In the genomic region with DNA sequence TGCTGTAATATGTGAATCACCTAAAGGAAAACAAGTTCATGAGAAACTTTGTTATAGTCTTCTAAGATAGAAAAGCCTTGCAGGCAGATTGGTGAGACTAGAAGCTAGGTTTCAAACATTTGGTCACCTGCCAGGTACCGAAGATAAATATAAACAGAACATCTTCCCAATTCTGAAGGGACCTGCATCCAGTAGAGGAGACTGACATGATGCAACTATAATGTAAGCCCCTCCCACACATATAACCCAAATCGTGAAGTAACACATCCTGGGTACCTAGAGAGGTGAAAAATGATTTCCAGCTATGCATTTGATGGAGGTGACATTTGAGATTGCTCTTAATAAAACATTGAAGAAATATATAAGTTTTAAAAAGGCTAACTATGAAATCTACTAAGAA, we compare ENCODE assay signal across 1 cellular context.
TF ChIP-seq lines count a peak whose summit lies in the region.

No MANE protein-coding gene starts in this region.

TF ChIP-seq in K562, 482 proteins besides CTCF, POLR2A, EP300 and RAD21:
- TF ChIP-seq ZNF699 (CRISPR knock-in tag; IDR thresholded peaks at IDR 0.05; ENCODE audit: insufficient replicate concordance) (no peak), HDAC1 (IDR thresholded peaks at IDR 0.05) (no peak), SOX6 (IDR thresholded peaks at IDR 0.05) (no peak), ATF7 (IDR thresholded peaks at IDR 0.05) (peak; percentile 12; the same call in 1 of the 2 replicates), HIVEP1 (CRISPR knock-in tag; IDR thresholded peaks at IDR 0.05) (no peak), ESRRB (CRISPR knock-in tag; IDR thresholded peaks at IDR 0.05; ENCODE audit: borderline replicate concordance) (no peak), KAT7 (CRISPR knock-in tag; IDR thresholded peaks at IDR 0.05; ENCODE audit: borderline replicate concordance) (no peak), DPF2 (IDR thresholded peaks at IDR 0.05) (no peak), CEBPG (CRISPR knock-in tag; IDR thresholded peaks at IDR 0.05) (peak; percentile 40; the same call in 1 of the 2 replicates), CEBPG (tag; conservative IDR thresholded peaks at IDR 0.05 in 1 of 2, IDR thresholded peaks at IDR 0.05 in 1 of 2) (peak; percentile 8 to 78; a peak in 2 of 4 replicates), MCM3 (IDR thresholded peaks at IDR 0.05) (no peak), NR4A1 (CRISPR knock-in tag; IDR thresholded peaks at IDR 0.05) (no peak), NR4A1 (tag; IDR thresholded peaks at IDR 0.05) (no peak), CTBP1 (IDR thresholded peaks at IDR 0.05; ENCODE audit: borderline replicate concordance) (peak; percentile 56; the same call in 1 of the 2 replicates), RAD51 (IDR thresholded peaks at IDR 0.05; ENCODE audit: borderline replicate concordance, low read depth) (no peak), NONO (IDR thresholded peaks at IDR 0.05; ENCODE audit: low read depth in 2 of 2, low read length in 1 of 2) (no peak), ZNF785 (CRISPR knock-in tag; IDR thresholded peaks at IDR 0.05) (no peak), HNRNPL (IDR thresholded peaks at IDR 0.05; ENCODE audit: low read depth, low read length) (no peak), CEBPB (tag; IDR thresholded peaks at IDR 0.05) (peak; percentile 21; the same call in 1 of the 2 replicates), MTF1 (CRISPR knock-in tag; IDR thresholded peaks at IDR 0.05; ENCODE audit: borderline replicate concordance) (no peak)
- TF ChIP-seq, protein P1, sequence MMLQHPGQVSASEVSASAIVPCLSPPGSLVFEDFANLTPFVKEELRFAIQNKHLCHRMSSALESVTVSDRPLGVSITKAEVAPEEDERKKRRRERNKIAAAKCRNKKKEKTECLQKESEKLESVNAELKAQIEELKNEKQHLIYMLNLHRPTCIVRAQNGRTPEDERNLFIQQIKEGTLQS (IDR thresholded peaks at IDR 0.05): peak; percentile 69
- TF ChIP-seq, protein P1 (CRISPR knock-in tag; conservative IDR thresholded peaks at IDR 0.05): no peak
- TF ChIP-seq, protein P2, sequence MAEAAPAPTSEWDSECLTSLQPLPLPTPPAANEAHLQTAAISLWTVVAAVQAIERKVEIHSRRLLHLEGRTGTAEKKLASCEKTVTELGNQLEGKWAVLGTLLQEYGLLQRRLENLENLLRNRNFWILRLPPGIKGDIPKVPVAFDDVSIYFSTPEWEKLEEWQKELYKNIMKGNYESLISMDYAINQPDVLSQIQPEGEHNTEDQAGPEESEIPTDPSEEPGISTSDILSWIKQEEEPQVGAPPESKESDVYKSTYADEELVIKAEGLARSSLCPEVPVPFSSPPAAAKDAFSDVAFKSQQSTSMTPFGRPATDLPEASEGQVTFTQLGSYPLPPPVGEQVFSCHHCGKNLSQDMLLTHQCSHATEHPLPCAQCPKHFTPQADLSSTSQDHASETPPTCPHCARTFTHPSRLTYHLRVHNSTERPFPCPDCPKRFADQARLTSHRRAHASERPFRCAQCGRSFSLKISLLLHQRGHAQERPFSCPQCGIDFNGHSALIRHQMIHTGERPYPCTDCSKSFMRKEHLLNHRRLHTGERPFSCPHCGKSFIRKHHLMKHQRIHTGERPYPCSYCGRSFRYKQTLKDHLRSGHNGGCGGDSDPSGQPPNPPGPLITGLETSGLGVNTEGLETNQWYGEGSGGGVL (CRISPR knock-in tag; IDR thresholded peaks at IDR 0.05): no peak
- TF ChIP-seq, protein P3, sequence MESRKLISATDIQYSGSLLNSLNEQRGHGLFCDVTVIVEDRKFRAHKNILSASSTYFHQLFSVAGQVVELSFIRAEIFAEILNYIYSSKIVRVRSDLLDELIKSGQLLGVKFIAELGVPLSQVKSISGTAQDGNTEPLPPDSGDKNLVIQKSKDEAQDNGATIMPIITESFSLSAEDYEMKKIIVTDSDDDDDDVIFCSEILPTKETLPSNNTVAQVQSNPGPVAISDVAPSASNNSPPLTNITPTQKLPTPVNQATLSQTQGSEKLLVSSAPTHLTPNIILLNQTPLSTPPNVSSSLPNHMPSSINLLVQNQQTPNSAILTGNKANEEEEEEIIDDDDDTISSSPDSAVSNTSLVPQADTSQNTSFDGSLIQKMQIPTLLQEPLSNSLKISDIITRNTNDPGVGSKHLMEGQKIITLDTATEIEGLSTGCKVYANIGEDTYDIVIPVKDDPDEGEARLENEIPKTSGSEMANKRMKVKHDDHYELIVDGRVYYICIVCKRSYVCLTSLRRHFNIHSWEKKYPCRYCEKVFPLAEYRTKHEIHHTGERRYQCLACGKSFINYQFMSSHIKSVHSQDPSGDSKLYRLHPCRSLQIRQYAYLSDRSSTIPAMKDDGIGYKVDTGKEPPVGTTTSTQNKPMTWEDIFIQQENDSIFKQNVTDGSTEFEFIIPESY (CRISPR knock-in tag; IDR thresholded peaks at IDR 0.05): no peak
- TF ChIP-seq, protein P4, sequence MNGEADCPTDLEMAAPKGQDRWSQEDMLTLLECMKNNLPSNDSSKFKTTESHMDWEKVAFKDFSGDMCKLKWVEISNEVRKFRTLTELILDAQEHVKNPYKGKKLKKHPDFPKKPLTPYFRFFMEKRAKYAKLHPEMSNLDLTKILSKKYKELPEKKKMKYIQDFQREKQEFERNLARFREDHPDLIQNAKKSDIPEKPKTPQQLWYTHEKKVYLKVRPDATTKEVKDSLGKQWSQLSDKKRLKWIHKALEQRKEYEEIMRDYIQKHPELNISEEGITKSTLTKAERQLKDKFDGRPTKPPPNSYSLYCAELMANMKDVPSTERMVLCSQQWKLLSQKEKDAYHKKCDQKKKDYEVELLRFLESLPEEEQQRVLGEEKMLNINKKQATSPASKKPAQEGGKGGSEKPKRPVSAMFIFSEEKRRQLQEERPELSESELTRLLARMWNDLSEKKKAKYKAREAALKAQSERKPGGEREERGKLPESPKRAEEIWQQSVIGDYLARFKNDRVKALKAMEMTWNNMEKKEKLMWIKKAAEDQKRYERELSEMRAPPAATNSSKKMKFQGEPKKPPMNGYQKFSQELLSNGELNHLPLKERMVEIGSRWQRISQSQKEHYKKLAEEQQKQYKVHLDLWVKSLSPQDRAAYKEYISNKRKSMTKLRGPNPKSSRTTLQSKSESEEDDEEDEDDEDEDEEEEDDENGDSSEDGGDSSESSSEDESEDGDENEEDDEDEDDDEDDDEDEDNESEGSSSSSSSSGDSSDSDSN (IDR thresholded peaks at IDR 0.05; ENCODE audit: borderline replicate concordance in 1 of 2, low read depth in 2 of 2, low read length in 2 of 2): no peak
- TF ChIP-seq, protein P5, sequence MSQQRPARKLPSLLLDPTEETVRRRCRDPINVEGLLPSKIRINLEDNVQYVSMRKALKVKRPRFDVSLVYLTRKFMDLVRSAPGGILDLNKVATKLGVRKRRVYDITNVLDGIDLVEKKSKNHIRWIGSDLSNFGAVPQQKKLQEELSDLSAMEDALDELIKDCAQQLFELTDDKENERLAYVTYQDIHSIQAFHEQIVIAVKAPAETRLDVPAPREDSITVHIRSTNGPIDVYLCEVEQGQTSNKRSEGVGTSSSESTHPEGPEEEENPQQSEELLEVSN (IDR thresholded peaks at IDR 0.05; ENCODE audit: borderline replicate concordance in 1 of 2, extremely low read depth in 1 of 2, insufficient read depth in 1 of 2, insufficient read length in 1 of 2, low read depth in 1 of 2, low read length in 1 of 2, poor library complexity in 1 of 2, severe bottlenecking in 1 of 2): no peak
